In genomic region chr20:47432251-47433210, GRCh38 we compare ENCODE assay signal across 1 cellular context.
A peak's percentile ranks its signal among the peaks of the same experiment; 100 is the strongest.
TF ChIP-seq lines count a peak whose summit lies in the region.

No MANE protein-coding gene starts in this region.

TF ChIP-seq in GM12878, 131 proteins besides CTCF, POLR2A, EP300 and RAD21 (continued from another document):
- TF ChIP-seq KDM1A (IDR thresholded peaks at IDR 0.05; ENCODE audit: borderline replicate concordance) (no peak), ETV6 (conservative IDR thresholded peaks at IDR 0.05 in 1 of 2, IDR thresholded peaks at IDR 0.05 in 1 of 2; ENCODE audit: borderline replicate concordance in 1 of 2, low read depth in 1 of 2) (peak in 1 of 2 experiments; percentile 96; a peak in 2 of 4 replicates), EZH2 (IDR thresholded peaks at IDR 0.05; ENCODE audit: borderline replicate concordance, control insufficient read depth, low read depth, low read length) (no peak), FOXK2 (IDR thresholded peaks at IDR 0.05) (no peak), PAX5 (IDR thresholded peaks at IDR 0.05; ENCODE audit: borderline replicate concordance, low read depth, low read length) (no peak), HDAC2 (IDR thresholded peaks at IDR 0.05) (no peak), NFXL1 (IDR thresholded peaks at IDR 0.05; ENCODE audit: borderline replicate concordance) (peak; percentile 71; the same call in 1 of the 2 replicates), ATF7 (IDR thresholded peaks at IDR 0.05; ENCODE audit: low read depth) (no peak)
